ENCODE assay signal across 8 cellular contexts in the genomic region with DNA sequence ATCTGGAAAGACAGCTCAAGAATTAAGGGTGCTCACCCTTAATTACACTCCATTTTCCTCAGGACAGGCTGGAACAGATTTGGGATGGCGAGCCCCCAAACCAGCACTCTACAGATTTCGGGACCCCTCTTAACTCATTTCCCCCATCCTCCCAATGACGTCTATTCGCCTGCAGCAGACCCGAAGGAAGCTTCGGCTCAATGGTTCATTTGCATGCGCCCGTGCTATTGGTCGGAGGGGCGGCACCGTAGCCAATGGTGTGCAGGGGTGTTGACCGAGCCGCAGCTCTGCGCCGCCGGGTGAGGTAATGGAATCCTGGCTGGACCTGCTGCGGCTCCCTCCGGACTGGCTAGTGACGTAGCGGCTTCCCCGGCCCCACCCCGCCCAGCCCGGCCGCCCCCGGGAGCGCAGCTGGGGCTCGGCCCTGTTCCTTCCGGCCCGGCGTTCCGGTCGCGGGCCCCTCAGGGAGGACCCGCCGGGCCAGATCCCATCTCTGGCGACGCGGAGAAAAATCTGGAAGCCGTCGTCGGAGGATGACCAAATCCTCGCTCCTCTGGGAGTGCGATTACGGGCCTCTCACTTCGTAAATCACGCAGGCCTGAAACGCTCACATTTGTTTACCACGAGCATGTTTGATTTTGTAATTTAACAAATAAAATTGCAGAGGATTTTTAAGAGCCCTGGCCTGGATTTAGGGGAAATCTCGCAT. TPM values are rescaled to one million over a fixed set of nuclear protein-coding genes. Genes with fewer than 3 reads are reported as not detected.
A peak's percentile ranks its signal among the peaks of the same experiment; 100 is the strongest.
DNase-seq lines count a peak whose midpoint lies in the region; ATAC-seq, FAIRE-seq and TF ChIP-seq lines count a peak whose summit lies in the region.

No MANE protein-coding gene starts in this region.

- no peaks in the 10 kb centered on the region for H4K20me1 ChIP-seq in keratinocyte (ENCODE audit: control insufficient read depth, extremely low read depth, insufficient read depth, low read length)

- peak; percentile 73 for FAIRE-seq in keratinocyte (lab: Jason Lieb, UNC)

- dilution Hi-C loops in keratinocyte (cut with MboI; ENCODE audit: extremely low pct_ligation_motif_present, low sequenced_read_pairs) = no loop called here

- H3K27ac ChIP-seq in keratinocyte (ENCODE audit: control insufficient read depth, insufficient read depth, low read length) = peak overlapping the region; percentile 78

- no peaks in the 10 kb centered on the region for H3K36me3 ChIP-seq in keratinocyte (ENCODE audit: control insufficient read depth in 2 of 2, extremely low read depth in 1 of 2, insufficient read depth in 2 of 2, low read length in 2 of 2)

- peak overlapping the region; percentile 97 for H3K4me2 ChIP-seq in keratinocyte (ENCODE audit: control insufficient read depth, extremely low read depth, insufficient read depth, low read depth, low read length)

- DNase-seq in AG09309 (ENCODE audit: low read depth) (peak; percentile 92), NCI-H345 (lab: John Stamatoyannopoulos, UW) (peak; percentile 95), keratinocyte (ENCODE audit: low read depth, low spot score) (no peak)
- DNase-seq in activated CD4-positive, CD25-positive, alpha-beta regulatory T cell (lab: John Stamatoyannopoulos, UW) = peak; percentile 63 to 67 (median 64)
- peak; percentile 87 for DNase-seq in central memory CD4-positive, alpha-beta T cell
- DNase-seq in stimulated activated CD4-positive, alpha-beta T cell treated with anti-CD3 and anti-CD28 coated beads, Interleukin-12 subunit alpha, Interleukin-12 subunit beta, amount 100 ng/mL, for 48 hours (ENCODE audit: low read depth in 2 of 3, low spot score in 1 of 3) = peak; percentile 84 to 90 (median 84)

- TF ChIP-seq CTCF in AG09309 (IDR thresholded peaks at IDR 0.05; ENCODE audit: control insufficient read depth, insufficient read depth, low read depth, low read length, missing control alignments) = no peak
- no peak for TF ChIP-seq CTCF in keratinocyte (optimal IDR thresholded peaks at IDR 0.05 in 1 of 3, IDR thresholded peaks at IDR 0.05 in 1 of 3, conservative IDR thresholded peaks at IDR 0.05 in 1 of 3; ENCODE audit: extremely low read depth in 1 of 3, insufficient read depth in 2 of 3, low read length in 3 of 3)

- H3K79me2 ChIP-seq in keratinocyte (ENCODE audit: control insufficient read depth, insufficient read depth, low read length) = no peaks in the 10 kb centered on the region

- H3K9me3 ChIP-seq in keratinocyte (ENCODE audit: control insufficient read depth, low read depth, low read length) = no peaks in the 10 kb centered on the region

- peak overlapping the region; percentile 80 for H3K9ac ChIP-seq in keratinocyte (ENCODE audit: control insufficient read depth, extremely low read depth, insufficient read depth, low read length)

- H3K4me1 ChIP-seq in keratinocyte (ENCODE audit: control insufficient read depth, extremely low read depth, insufficient read depth, low read length) = peaks cover 22% of the 10 kb centered on the region

- H3K4me3 ChIP-seq in AG09309 (ENCODE audit: control insufficient read depth, low read depth, low read length) (peak overlapping the region; percentile 39), keratinocyte (ENCODE audit: control insufficient read depth in 2 of 3, extremely low read depth in 1 of 3, insufficient read depth in 2 of 3, low read depth in 1 of 3, low read length in 3 of 3) (peak overlapping the region; percentile 19 to 66 (median 41))

- H2AFZ ChIP-seq in keratinocyte (ENCODE audit: control insufficient read depth, low read length) = peak overlapping the region; percentile 83

- no peaks in the 10 kb centered on the region for H3K9me1 ChIP-seq in keratinocyte (ENCODE audit: control insufficient read depth, extremely low read depth, insufficient read depth, low read length)

- H3K27me3 ChIP-seq in keratinocyte (ENCODE audit: control insufficient read depth, extremely low read depth, insufficient read depth, low read length) = peaks cover 13% of the 10 kb centered on the region

- ATAC-seq in GM19023 (IDR thresholded peaks at IDR 0.05; ENCODE audit: unreplicated experiment) (peak; percentile 94), HG03196 (IDR thresholded peaks at IDR 0.05; ENCODE audit: unreplicated experiment) (peak; percentile 86)

RNA-seq across cellular contexts. Expression of gene NR4A1, which starts 18.3 kb away (rescaled TPM):
- polyA plus RNA-seq in keratinocyte = 0.69 to 7.8 TPM (median 3.9 TPM) in 3 replicates
- 0.72 TPM for polyA plus RNA-seq in keratinocyte (2011; ENCODE audit: low read depth)
- 1.0 and 2.7 TPM in 2 replicates for polyA plus RNA-seq in keratinocyte (2011; cell fraction: cytosol; rRNA removed)
- polyA plus RNA-seq in keratinocyte (2011; cell fraction: nucleus; rRNA removed) = 54.7 and 94.3 TPM in 2 replicates
- 0.70 and 5.4 TPM in 2 replicates for polyA plus RNA-seq in keratinocyte (2012; ENCODE audit: low replicate concordance)
- polyA minus RNA-seq in keratinocyte = 0.95 to 9.3 TPM (median 5.6 TPM) in 3 replicates
- polyA minus RNA-seq in keratinocyte (2011; cell fraction: cytosol; rRNA and poly(A)+ RNA removed) = 7.7 TPM
- 45.2 and 46.1 TPM in 2 replicates for polyA minus RNA-seq in keratinocyte (2011; cell fraction: nucleus; rRNA and poly(A)+ RNA removed)

RNA-seq across cellular contexts. Expression of gene TAMALIN, which starts 26.2 kb away (rescaled TPM):
- polyA plus RNA-seq in keratinocyte = 0.54 to 0.86 TPM (median 0.56 TPM) in 3 replicates
- polyA plus RNA-seq in keratinocyte (2011; ENCODE audit: low read depth) = 1.5 TPM
- 0.27 and 0.61 TPM in 2 replicates for polyA plus RNA-seq in keratinocyte (2011; cell fraction: cytosol; rRNA removed)
- polyA plus RNA-seq in keratinocyte (2011; cell fraction: nucleus; rRNA removed) = 1.7 and 2.5 TPM in 2 replicates
- polyA plus RNA-seq in keratinocyte (2012; ENCODE audit: low replicate concordance) = 0.37 and 0.44 TPM in 2 replicates
- 0.20 to 1.1 TPM in 2 of 3 replicates, not detected in the other for polyA minus RNA-seq in keratinocyte
- polyA minus RNA-seq in keratinocyte (2011; cell fraction: cytosol; rRNA and poly(A)+ RNA removed) = not detected
- polyA minus RNA-seq in keratinocyte (2011; cell fraction: nucleus; rRNA and poly(A)+ RNA removed) = 2.2 and 4.9 TPM in 2 replicates

RNA-seq across cellular contexts. Expression of gene ATG101, which starts 36.8 kb away (rescaled TPM):
- polyA plus RNA-seq in keratinocyte = 62.7 to 74.7 TPM (median 73.9 TPM) in 3 replicates
- 30.9 TPM for polyA plus RNA-seq in keratinocyte (2011; ENCODE audit: low read depth)
- polyA plus RNA-seq in keratinocyte (2011; cell fraction: cytosol; rRNA removed) = 35.6 and 61.0 TPM in 2 replicates
- polyA plus RNA-seq in keratinocyte (2011; cell fraction: nucleus; rRNA removed) = 47.2 and 55.1 TPM in 2 replicates
- polyA plus RNA-seq in keratinocyte (2012; ENCODE audit: low replicate concordance) = 60.2 and 62.9 TPM in 2 replicates
- polyA minus RNA-seq in keratinocyte = 40.1 to 101 TPM (median 51.2 TPM) in 3 replicates
- 32.6 TPM for polyA minus RNA-seq in keratinocyte (2011; cell fraction: cytosol; rRNA and poly(A)+ RNA removed)
- polyA minus RNA-seq in keratinocyte (2011; cell fraction: nucleus; rRNA and poly(A)+ RNA removed) = 18.0 and 19.2 TPM in 2 replicates

RNA-seq across cellular contexts. Expression of gene SMIM41, which starts 46.6 kb away (rescaled TPM):
- not detected in 3 replicates for polyA plus RNA-seq in keratinocyte
- not detected for polyA plus RNA-seq in keratinocyte (2011; ENCODE audit: low read depth)
- polyA plus RNA-seq in keratinocyte (2011; cell fraction: cytosol; rRNA removed) = not detected in 2 replicates
- not detected in 2 replicates for polyA plus RNA-seq in keratinocyte (2011; cell fraction: nucleus; rRNA removed)
- polyA plus RNA-seq in keratinocyte (2012; ENCODE audit: low replicate concordance) = not detected in 2 replicates
- not detected in 3 replicates for polyA minus RNA-seq in keratinocyte
- not detected for polyA minus RNA-seq in keratinocyte (2011; cell fraction: cytosol; rRNA and poly(A)+ RNA removed)
- polyA minus RNA-seq in keratinocyte (2011; cell fraction: nucleus; rRNA and poly(A)+ RNA removed) = not detected in 2 replicates
